In the genomic region with DNA sequence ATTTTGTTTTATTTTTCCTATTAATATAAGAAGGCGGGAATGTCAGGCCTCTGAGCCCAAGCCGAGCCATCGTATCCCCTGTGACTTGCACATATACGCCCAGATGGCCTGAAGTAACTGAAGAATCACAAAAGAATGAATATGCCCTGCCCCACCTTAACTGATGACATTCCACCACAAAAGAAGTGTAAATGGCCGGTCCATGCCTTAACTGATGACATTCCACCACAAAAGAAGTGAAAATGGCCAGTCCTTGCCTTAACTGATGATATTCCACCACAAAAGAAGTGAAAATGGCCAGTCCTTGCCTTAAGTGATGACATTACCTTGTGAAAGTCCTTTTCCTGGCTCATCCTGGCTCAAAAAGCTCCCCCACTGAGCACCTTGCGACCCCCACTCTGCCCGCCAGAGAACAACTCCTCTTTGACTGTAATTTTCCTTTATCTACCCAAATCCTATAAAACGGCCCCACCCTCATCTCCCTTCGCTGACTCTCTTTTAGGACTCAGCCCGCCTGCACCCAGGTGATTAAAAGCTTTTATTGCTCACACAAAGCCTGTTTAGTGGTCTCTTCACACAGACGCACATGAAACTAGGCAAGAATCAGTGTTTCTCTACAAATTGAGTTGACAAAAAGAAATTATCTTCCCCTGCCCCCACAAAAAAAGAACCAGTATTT, we compare ENCODE assay signal across 1 cellular context.
A peak's percentile ranks its signal among the peaks of the same experiment; 100 is the strongest.
TF ChIP-seq lines count a peak whose summit lies in the region.

No MANE protein-coding gene starts in this region.

TF ChIP-seq in HEK293, 187 proteins besides CTCF, POLR2A, EP300 and RAD21 (continued from another document):
- TF ChIP-seq KLF1 (tag by site-specific recombination; IDR thresholded peaks at IDR 0.05) = peak; percentile 55
